19 cellular contexts compared by ENCODE assay signal in genomic region chr1:168722964-168723363, GRCh38. TPM values are rescaled to one million over a fixed set of nuclear protein-coding genes. Genes with fewer than 3 reads are reported as not detected.
"Had no signal": no experiment of that assay in that cellular context is flagged by ENCODE, and none has a peak within 500 bp of the region (broad histone marks: within the 10 kb centered on the region; RNA-seq: fewer than 3 reads in every experiment).

No MANE protein-coding gene starts in this region.

- H3K4me3 ChIP-seq: left lung, mucosa of descending colon, thyroid gland had no signal

- H3K27me3 ChIP-seq: left lung, thyroid gland had no signal

- ATAC-seq: activated naive CD4-positive, alpha-beta T cell treated with anti-CD3 and anti-CD28 coated beads, Interleukin-2, amount 50 U/mL, for 72 hours; effector memory CD8-positive, alpha-beta T cell; left lung; mucosa of descending colon had no signal

- H3K36me3 ChIP-seq: left lung, thyroid gland had no signal

- H3K27ac ChIP-seq: left lung, parathyroid adenoma, thyroid gland had no signal

- H3K4me1 ChIP-seq: left lung, parathyroid adenoma had no signal

- DNase-seq: activated CD4-positive, alpha-beta T cell treated with anti-CD3 and anti-CD28 coated beads, Interleukin-2, amount 50 U/mL, for 48 hours; activated gamma-delta T cell treated with Interleukin-2 at 50 U/mL for 16 hours; amniotic stem cell; caudate nucleus; effector memory CD8-positive, alpha-beta T cell; foreskin fibroblast; left lung; mesenchymal stem cell; mucosa of descending colon; naive B cell; stimulated activated CD4-positive, alpha-beta T cell treated with anti-CD3 and anti-CD28 coated beads, Interleukin-12 subunit alpha, Interleukin-12 subunit beta, amount 100 ng/mL, for 4 hours; stimulated activated CD4-positive, alpha-beta T cell treated with anti-CD3 and anti-CD28 coated beads, Interleukin-1b, Interleukin-23, amount 100 ng/mL, for 48 hours; stimulated activated naive CD4-positive, alpha-beta T cell treated with Interleukin-2 at 50 U/mL for 16 hours; thyroid gland had no signal

- H3K9me3 ChIP-seq: left lung, mucosa of descending colon, thyroid gland had no signal

RNA-seq across cellular contexts. Expression of gene DPT, which starts 6.0 kb away (rescaled TPM):
- total RNA-seq: activated naive CD4-positive, alpha-beta T cell treated with anti-CD3 and anti-CD28 coated beads, Interleukin-2, amount 50 U/mL, for 72 hours; dermis microvascular lymphatic vessel endothelial cell; renal cortical epithelial cell had no signal
- polyA plus RNA-seq: keratinocyte had no signal
